ENCODE assay signal across 1 cellular context in the genomic region with DNA sequence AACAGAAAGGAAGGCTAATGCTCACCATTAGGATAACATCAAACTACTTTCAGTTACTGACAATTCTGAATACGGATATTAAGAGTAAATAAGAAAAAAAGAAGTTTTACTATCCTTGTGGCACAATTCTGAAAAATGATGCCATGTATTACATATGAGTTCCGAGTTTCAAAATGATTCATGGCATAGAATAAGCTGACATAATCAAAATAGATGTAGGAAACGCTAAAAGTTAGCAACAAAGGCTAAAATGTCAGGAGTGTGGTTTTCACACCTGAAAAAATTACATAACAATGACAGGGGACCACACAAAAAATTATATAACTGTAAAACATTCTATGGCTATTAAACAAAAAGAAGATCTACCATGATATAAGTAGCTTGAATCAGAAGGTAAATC.
TF ChIP-seq lines count a peak whose summit lies in the region.

No MANE protein-coding gene starts in this region.

TF ChIP-seq in A549, 52 proteins besides CTCF, POLR2A, EP300 and RAD21:
- TF ChIP-seq CBX2 (IDR thresholded peaks at IDR 0.05; ENCODE audit: borderline replicate concordance, low read depth): no peak
- no peak for TF ChIP-seq NFE2L2 (conservative IDR thresholded peaks at IDR 0.05; ENCODE audit: low read length)
- no peak for TF ChIP-seq ZNF302 (CRISPR knock-in tag; IDR thresholded peaks at IDR 0.05)
- no peak for TF ChIP-seq FOSB (CRISPR knock-in tag; IDR thresholded peaks at IDR 0.05)
- peak; percentile 77 for TF ChIP-seq MAFK (IDR thresholded peaks at IDR 0.05; ENCODE audit: partially characterized antibody)
- no peak for TF ChIP-seq ESRRA (IDR thresholded peaks at IDR 0.05; ENCODE audit: borderline replicate concordance, low read length)
- TF ChIP-seq GATA3 (IDR thresholded peaks at IDR 0.05; ENCODE audit: borderline replicate concordance): no peak
- TF ChIP-seq EHF (CRISPR knock-in tag; IDR thresholded peaks at IDR 0.05): no peak
- no peak for TF ChIP-seq BCL3 (IDR thresholded peaks at IDR 0.05)
TF ChIP-seq in A549: peak in this region for 1.
